ENCODE assay signal across 9 cellular contexts in genomic region chr4:186029731-186030421, GRCh38. TPM values are rescaled to one million over a fixed set of nuclear protein-coding genes. Genes with fewer than 3 reads are reported as not detected.
DNase-seq lines count a peak whose midpoint lies in the region; ATAC-seq, FAIRE-seq and TF ChIP-seq lines count a peak whose summit lies in the region.
"Had no signal": no experiment of that assay in that cellular context is flagged by ENCODE, and none has a peak within 500 bp of the region (broad histone marks: within the 10 kb centered on the region; RNA-seq: fewer than 3 reads in every experiment).

No MANE protein-coding gene starts in this region.

- no peak for FAIRE-seq in small intestine (lab: Jason Lieb, UNC)

- H3K27ac ChIP-seq in cingulate gyrus (ENCODE audit: low read depth, low read length) (peak overlapping the region; percentile 63), left lung (peak overlapping the region; percentile 42 to 74), testis (peak overlapping the region in 1 of 2 donors; percentile 33), small intestine (ENCODE audit: low read depth in 1 of 2, low read length in 1 of 2) (peak overlapping the region in 1 of 2 donors; percentile 55)

- no peak for TF ChIP-seq POLR2A in testis (IDR thresholded peaks at IDR 0.05)

- ATAC-seq in left lung (peak; percentile 83), GM21576 (IDR thresholded peaks at IDR 0.05; ENCODE audit: unreplicated experiment) (no peak)

- H3K4me1 ChIP-seq in left lung (peaks cover 0 to 23% of the 10 kb centered on the region in 2 donors), testis (peaks cover 10% of the 10 kb centered on the region), small intestine (ENCODE audit: control insufficient read depth in 2 of 2, insufficient read depth in 1 of 2, low read depth in 1 of 2, low read length in 1 of 2) (no peaks in the 10 kb centered on the region)

- no peaks in the 10 kb centered on the region for H3K9me3 ChIP-seq in left lung
- H3K9me3 ChIP-seq in testis = no peaks in the 10 kb centered on the region
- H3K9me3 ChIP-seq in small intestine (ENCODE audit: control insufficient read depth, low read depth) = no peaks in the 10 kb centered on the region

- H3K27me3 ChIP-seq in left lung (no peaks in the 10 kb centered on the region), testis (no peaks in the 10 kb centered on the region), small intestine (ENCODE audit: control insufficient read depth in 2 of 2, insufficient read depth in 2 of 2, low read length in 2 of 2) (no peaks in the 10 kb centered on the region)

- intact Hi-C loops in left lung (cut with DNase I) = no loop called here
- intact Hi-C loops in testis (cut with DNase I; ENCODE audit: low total_unique reads) = loop anchor here (10.0 kb wide), 1 partner anchor 385 kb away; no protein-coding TSS in a partner anchor

- peak; percentile 33 for DNase-seq in NCI-H1694 treated with DMSO at 0.1 percent for 48 hours (lab: John Stamatoyannopoulos, UW)
- peak; percentile 37 to 70 for DNase-seq in left lung
- peak; percentile 45 for DNase-seq in testis
- no peak for DNase-seq in small intestine
- no peak for DNase-seq in SKM-1 treated with dmso at 0.1 percent for 144 hours (lab: John Stamatoyannopoulos, UW; ENCODE audit: unreplicated experiment)
- DNase-seq in DMS53 treated with DMSO at 0.1 percent for 48 hours (lab: John Stamatoyannopoulos, UW; ENCODE audit: unreplicated experiment) = no peak
- DNase-seq: NCI-H446 had no signal

- 18 to 35% methylated on average over 11 of the region's 11 CpGs for WGBS in testis, 2 donors
- 32 to 47% (median 42%) methylated on average over 11 of the region's 11 CpGs for WGBS in small intestine, 3 donors

- TF ChIP-seq CTCF in left lung (IDR thresholded peaks at IDR 0.05) (no peak), testis (IDR thresholded peaks at IDR 0.05) (no peak)

- H3K36me3 ChIP-seq in left lung = no peaks in the 10 kb centered on the region
- H3K36me3 ChIP-seq in testis (ENCODE audit: low read depth, missing control alignments) = no peaks in the 10 kb centered on the region
- no peaks in the 10 kb centered on the region for H3K36me3 ChIP-seq in small intestine (ENCODE audit: control insufficient read depth in 2 of 2, insufficient read depth in 2 of 2, low read length in 2 of 2)

- H3K4me3 ChIP-seq in left lung (no peak overlapping the region), testis (no peak overlapping the region), small intestine (ENCODE audit: low read depth in 1 of 2, low read length in 2 of 2) (no peak overlapping the region)

RNA-seq across cellular contexts. Expression of gene TLR3, which starts 39.1 kb away (rescaled TPM):
- total RNA-seq in left lung (10 to 100 TPM; 24.6 to 44.2 TPM), testis (1 to 10 TPM; 2.3 to 3.2 TPM)
- polyA plus RNA-seq in testis (ENCODE audit: insufficient read depth, low read depth, low replicate concordance) (12.6 TPM), small intestine (1 to 10 TPM; 3.2 to 5.4 (median 3.8) TPM)

Comparison
In these comparisons a context has a peak if more than half of its experiments do, and no peak if none do; other contexts are left out.
1. DNase-seq: peak in NCI-H1694 treated with DMSO at 0.1 percent for 48 hours (single experiment), left lung (2 of 2) and testis (single experiment); none in small intestine (single experiment), SKM-1 treated with dmso at 0.1 percent for 144 hours (single experiment) and DMS53 treated with DMSO at 0.1 percent for 48 hours (single experiment).
2. RNA of gene TLR3, which starts 39.1 kb away (total RNA-seq): 24.6 to 44.2 TPM in left lung; 2.3 to 3.2 TPM in testis; every median in the first group is over 4 times any median in the second.